In the genomic region with DNA sequence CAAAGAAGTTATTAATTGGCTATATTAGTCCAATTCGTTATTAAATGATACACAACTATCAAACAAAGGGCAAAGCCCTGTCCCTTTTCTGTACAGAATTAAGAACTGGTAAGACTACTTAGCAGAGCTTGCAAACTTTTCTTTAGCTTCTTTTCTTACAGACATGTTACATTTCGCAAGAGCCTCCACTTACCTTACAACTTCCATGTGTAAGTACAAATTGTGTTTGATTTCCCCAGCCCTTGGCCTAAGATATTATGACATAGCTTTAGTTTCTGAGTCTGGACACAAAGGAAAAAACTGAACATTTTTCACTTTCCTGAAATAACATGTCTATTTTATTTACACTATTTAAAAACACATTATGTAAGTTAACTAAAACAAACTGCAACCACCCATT, we compare ENCODE assay signal across 8 cellular contexts. TPM values are rescaled to one million over a fixed set of nuclear protein-coding genes. Genes with fewer than 3 reads are reported as not detected.
DNase-seq lines count a peak whose midpoint lies in the region; ATAC-seq, FAIRE-seq and TF ChIP-seq lines count a peak whose summit lies in the region.

No MANE protein-coding gene starts in this region.

- TF ChIP-seq POLR2A in H54 (IDR thresholded peaks at IDR 0.05; ENCODE audit: low read depth, low read length): no peak

- no peaks in the 10 kb centered on the region for H3K9me3 ChIP-seq in HUES64 (ENCODE audit: insufficient read depth, low read depth, low read length)
- H3K9me3 ChIP-seq in muscle layer of colon (ENCODE audit: low read length): no peaks in the 10 kb centered on the region

- no peaks in the 10 kb centered on the region for H3K36me3 ChIP-seq in HUES64 (ENCODE audit: insufficient read depth, low read length)
- H3K36me3 ChIP-seq in bronchial epithelial cell (ENCODE audit: control insufficient read depth, insufficient read depth, low read length): no peaks in the 10 kb centered on the region
- no peaks in the 10 kb centered on the region for H3K36me3 ChIP-seq in muscle layer of colon (ENCODE audit: insufficient read depth, low read length)

- ATAC-seq in GM21786 (IDR thresholded peaks at IDR 0.05; ENCODE audit: unreplicated experiment) (no peak), HG03457 (IDR thresholded peaks at IDR 0.05; ENCODE audit: unreplicated experiment) (no peak)

- H3K4me1 ChIP-seq in HUES64 (ENCODE audit: insufficient read depth, low read length) (peaks cover 28% of the 10 kb centered on the region), muscle layer of colon (ENCODE audit: insufficient read depth, low read length) (peaks cover 16% of the 10 kb centered on the region)

- peak overlapping the region; percentile 82; the same call in 1 of the 2 replicates for H3K4me3 ChIP-seq in HUES64 (ENCODE audit: low read length)
- H3K4me3 ChIP-seq in bronchial epithelial cell (ENCODE audit: low read depth, low read length): peak overlapping the region; percentile 62
- peak overlapping the region; percentile 4 to 91 for H3K4me3 ChIP-seq in muscle layer of colon (ENCODE audit: low read depth in 1 of 2, low read length in 2 of 2)

- FAIRE-seq in bronchial epithelial cell (lab: Jason Lieb, UNC): no peak
- FAIRE-seq in H54 (lab: Jason Lieb, UNC): no peak

- H3K27me3 ChIP-seq in HUES64 (ENCODE audit: insufficient read depth, low read length) (no peaks in the 10 kb centered on the region), bronchial epithelial cell (ENCODE audit: control insufficient read depth, insufficient read depth, low read length) (no peaks in the 10 kb centered on the region), muscle layer of colon (ENCODE audit: control insufficient read depth in 1 of 2, insufficient read depth in 2 of 2, low read length in 2 of 2) (no peaks in the 10 kb centered on the region)

- TF ChIP-seq CTCF in 22Rv1 (IDR thresholded peaks at IDR 0.05) (no peak), bronchial epithelial cell (IDR thresholded peaks at IDR 0.05; ENCODE audit: insufficient read depth, low read length, severe bottlenecking) (no peak)

- no peak overlapping the region for H3K9ac ChIP-seq in HUES64 (ENCODE audit: low read depth, low read length)
- peak overlapping the region; percentile 79 for H3K9ac ChIP-seq in muscle layer of colon (ENCODE audit: low read length)

- H3K27ac ChIP-seq in 22Rv1 (peak overlapping the region; percentile 83), HUES64 (ENCODE audit: low read depth, low read length) (no peak overlapping the region), muscle layer of colon (ENCODE audit: low read depth, low read length) (peak overlapping the region; percentile 93)

- 89% methylated on average over 2 of the region's 2 CpGs for WGBS in HUES64

- DNase-seq in bronchial epithelial cell (ENCODE audit: low read depth): peak; percentile 48
- no peak for DNase-seq in H54 (ENCODE audit: insufficient read length, low spot score)
- no peak for DNase-seq in retina

RNA-seq across cellular contexts. Expression of gene ATF7, which starts 1.7 kb away (rescaled TPM):
- polyA plus RNA-seq in HUES64 (2013, experiment 1 of 2): 13.9 TPM
- 11.6 TPM for polyA plus RNA-seq in HUES64 (2013, experiment 2 of 2)
- 5.3 and 6.4 TPM in 2 replicates for total RNA-seq in bronchial epithelial cell

RNA-seq across cellular contexts. Expression of gene ATP5MC2, which starts 51.4 kb away (rescaled TPM):
- 408 TPM for polyA plus RNA-seq in HUES64 (2013, experiment 1 of 2)
- polyA plus RNA-seq in HUES64 (2013, experiment 2 of 2): 489 TPM
- total RNA-seq in bronchial epithelial cell: 91.7 and 121 TPM in 2 replicates
